ENCODE assay signal across 9 cellular contexts in the genomic region with DNA sequence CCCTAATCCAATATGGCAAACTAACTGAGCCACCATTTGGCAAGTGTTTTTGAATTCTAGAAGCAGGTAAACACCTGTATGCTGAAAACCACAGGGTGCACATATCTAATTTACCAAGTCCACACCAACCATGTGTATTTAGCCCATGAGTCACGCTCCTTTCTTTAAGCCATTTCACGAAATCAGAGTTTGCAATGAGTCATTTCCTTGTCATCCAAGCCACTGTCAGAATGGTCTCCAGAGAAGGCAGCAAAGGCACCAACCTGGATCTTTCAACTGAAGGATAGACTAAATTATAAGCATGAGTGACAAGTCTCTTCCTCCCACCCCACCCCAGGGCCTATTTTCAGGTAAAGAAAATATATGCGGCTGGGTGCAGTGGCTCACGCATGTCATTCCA.
A peak's percentile ranks its signal among the peaks of the same experiment; 100 is the strongest.
DNase-seq lines count a peak whose midpoint lies in the region; ATAC-seq and TF ChIP-seq lines count a peak whose summit lies in the region.
"Had no signal": no experiment of that assay in that cellular context is flagged by ENCODE, and none has a peak within 500 bp of the region (broad histone marks: within the 10 kb centered on the region; RNA-seq: fewer than 3 reads in every experiment).

No MANE protein-coding gene starts in this region.

- peak in 1 of 2 experiments; percentile 62; a peak in 1 of 4 replicates for TF ChIP-seq EP300 in SK-N-SH (IDR thresholded peaks at IDR 0.05; ENCODE audit: borderline replicate concordance in 1 of 2, low read depth in 1 of 2, low read length in 1 of 2)

- H3K27me3 ChIP-seq in SK-N-SH (ENCODE audit: insufficient read depth), result no peaks in the 10 kb centered on the region
- no peaks in the 10 kb centered on the region for H3K27me3 ChIP-seq in Peyer's patch

- H3K9me3 Mint-ChIP-seq in T-cell, result no peaks in the 10 kb centered on the region
- H3K9me3 Mint-ChIP-seq: nephron had no signal

- H3K4me1 ChIP-seq in SK-N-SH (ENCODE audit: control insufficient read depth in 1 of 2, insufficient read depth in 2 of 2, low read depth in 1 of 2, low read length in 1 of 2) (peaks cover 0 to 9% of the 10 kb centered on the region in 2 experiments; a peak in 1 of 4 replicates), Peyer's patch (no peaks in the 10 kb centered on the region)

- TF ChIP-seq CTCF in SK-N-SH (IDR thresholded peaks at IDR 0.05) (no peak), Peyer's patch (IDR thresholded peaks at IDR 0.05) (no peak)

- H3K9me2 ChIP-seq in SK-N-SH, result no peaks in the 10 kb centered on the region

- peaks cover 4% of the 10 kb centered on the region for H3K36me3 Mint-ChIP-seq in T-cell

- ATAC-seq in HG02763 (IDR thresholded peaks at IDR 0.05; ENCODE audit: unreplicated experiment), result no peak
- no peak for ATAC-seq in T-cell (replicated peaks in 1 of 4)

- CTCF ChIA-PET in SK-N-SH (lab: Yijun Ruan, JAX) (no interaction called here), T-cell (lab: Charles Lee) (no interaction called here)

- no peak for TF ChIP-seq RAD21 in SK-N-SH (IDR thresholded peaks at IDR 0.05; ENCODE audit: low read length)

- no peaks in the 10 kb centered on the region for H4K20me1 ChIP-seq in SK-N-SH (ENCODE audit: insufficient read depth)

- H3K4me2 ChIP-seq in SK-N-SH, result peak overlapping the region; percentile 24; the same call in 1 of the 2 replicates

- H3K4me3 Mint-ChIP-seq in T-cell, result no peak overlapping the region
- H3K4me3 Mint-ChIP-seq: nephron had no signal

- peaks cover 0 to 3% (median 0%) of the 10 kb centered on the region in 3 donors for H3K4me1 Mint-ChIP-seq in T-cell
- H3K4me1 Mint-ChIP-seq: nephron had no signal

- no peaks in the 10 kb centered on the region for H3K79me2 ChIP-seq in SK-N-SH (ENCODE audit: insufficient read depth)

- no peak for TF ChIP-seq POLR2A in Peyer's patch (IDR thresholded peaks at IDR 0.05)

- DNase-seq in Daoy (ENCODE audit: low read depth) (peak; percentile 93), HCEC 1CT (peak; percentile 87), SK-N-SH (no peak), iris pigment epithelial cell (ENCODE audit: low read depth) (peak; percentile 90), T-cell (no peak), NCI-H187 treated with DMSO at 0.1 percent for 48 hours (lab: John Stamatoyannopoulos, UW) (no peak), Peyer's patch (no peak)

- POLR2A ChIA-PET in SK-N-SH (lab: Yijun Ruan, JAX) (no interaction called here), T-cell (lab: Charles Lee) (no interaction called here)

- H3K27ac ChIP-seq in SK-N-SH (ENCODE audit: low read depth in 2 of 2, low read length in 1 of 2) (no peak overlapping the region), Peyer's patch (no peak overlapping the region)

- no peak overlapping the region for H3K27ac Mint-ChIP-seq in T-cell
- H3K27ac Mint-ChIP-seq: nephron had no signal

- no peak overlapping the region for H3K9ac ChIP-seq in SK-N-SH

- H3K9me3 ChIP-seq in SK-N-SH, result no peaks in the 10 kb centered on the region
- H3K9me3 ChIP-seq in Peyer's patch, result no peaks in the 10 kb centered on the region

- H3K4me3 ChIP-seq in SK-N-SH (ENCODE audit: low read depth in 2 of 2, low read length in 1 of 2), result no peak overlapping the region
- no peak overlapping the region for H3K4me3 ChIP-seq in Peyer's patch

- H2AFZ ChIP-seq in SK-N-SH (ENCODE audit: low read depth), result no peak overlapping the region

- H3K36me3 ChIP-seq in SK-N-SH (replicated peaks in 1 of 2; ENCODE audit: control insufficient read depth in 1 of 2, insufficient read depth in 2 of 2, low read length in 1 of 2) (no peaks in the 10 kb centered on the region), Peyer's patch (no peaks in the 10 kb centered on the region)

- peaks cover 4% of the 10 kb centered on the region for H3F3A ChIP-seq in SK-N-SH (replicated peaks; ENCODE audit: insufficient read depth)

- WGBS in SK-N-SH (ENCODE audit: low lambda C conversion rate), result 13% methylated on average over 4 of the region's 4 CpGs

- peaks cover 12 to 16% of the 10 kb centered on the region in 2 donors for H3K27me3 Mint-ChIP-seq in T-cell

TF ChIP-seq in SK-N-SH, 30 proteins besides CTCF, POLR2A, EP300 and RAD21 (continues in another document):
- TF ChIP-seq FOXM1 (IDR thresholded peaks at IDR 0.05; ENCODE audit: low read depth) (no peak), RFX5 (IDR thresholded peaks at IDR 0.05; ENCODE audit: low read length) (no peak), JUND (IDR thresholded peaks at IDR 0.05) (peak; percentile 94), GABPA (IDR thresholded peaks at IDR 0.05; ENCODE audit: low read depth) (no peak), GATA2 (CRISPR knock-in tag; IDR thresholded peaks at IDR 0.05) (no peak), FOSL2 (IDR thresholded peaks at IDR 0.05; ENCODE audit: borderline replicate concordance, low read depth) (peak; percentile 95), RXRA (IDR thresholded peaks at IDR 0.05; ENCODE audit: borderline replicate concordance, low read depth) (no peak), SIN3A (IDR thresholded peaks at IDR 0.05; ENCODE audit: borderline replicate concordance, low read depth, low read length) (no peak), YY1 (IDR thresholded peaks at IDR 0.05; ENCODE audit: low read depth) (no peak), EZH2phosphoT487 (IDR thresholded peaks at IDR 0.05; ENCODE audit: borderline replicate concordance, low read depth) (no peak), PBX3 (IDR thresholded peaks at IDR 0.05) (peak; percentile 79), FOXJ3 (CRISPR knock-in tag; IDR thresholded peaks at IDR 0.05) (no peak), MXI1 (IDR thresholded peaks at IDR 0.05; ENCODE audit: low read depth, low read length) (no peak), TCF12 (IDR thresholded peaks at IDR 0.05) (peak; percentile 71), TEAD4 (IDR thresholded peaks at IDR 0.05; ENCODE audit: borderline replicate concordance, insufficient read depth) (no peak), POLR2AphosphoS5 (IDR thresholded peaks at IDR 0.05; ENCODE audit: low read depth, low read length) (peak; percentile 18; the same call in 1 of the 2 replicates), USF2 (IDR thresholded peaks at IDR 0.05; ENCODE audit: borderline replicate concordance, low read depth, low read length) (no peak), NFIC (IDR thresholded peaks at IDR 0.05; ENCODE audit: borderline replicate concordance) (peak; percentile 36; the same call in 1 of the 2 replicates), NRF1 (IDR thresholded peaks at IDR 0.05; ENCODE audit: low read depth, low read length) (no peak), SMC3 (IDR thresholded peaks at IDR 0.05; ENCODE audit: low read depth, low read length) (no peak), MEF2A (IDR thresholded peaks at IDR 0.05; ENCODE audit: borderline replicate concordance, low read depth) (no peak), ELF1 (IDR thresholded peaks at IDR 0.05) (no peak), CHD2 (IDR thresholded peaks at IDR 0.05; ENCODE audit: low read length, partially characterized antibody) (no peak), TAF1 (IDR thresholded peaks at IDR 0.05; ENCODE audit: borderline replicate concordance, low read depth, low read length) (no peak), RCOR1 (IDR thresholded peaks at IDR 0.05; ENCODE audit: low read length) (no peak)
- TF ChIP-seq, protein P1, sequence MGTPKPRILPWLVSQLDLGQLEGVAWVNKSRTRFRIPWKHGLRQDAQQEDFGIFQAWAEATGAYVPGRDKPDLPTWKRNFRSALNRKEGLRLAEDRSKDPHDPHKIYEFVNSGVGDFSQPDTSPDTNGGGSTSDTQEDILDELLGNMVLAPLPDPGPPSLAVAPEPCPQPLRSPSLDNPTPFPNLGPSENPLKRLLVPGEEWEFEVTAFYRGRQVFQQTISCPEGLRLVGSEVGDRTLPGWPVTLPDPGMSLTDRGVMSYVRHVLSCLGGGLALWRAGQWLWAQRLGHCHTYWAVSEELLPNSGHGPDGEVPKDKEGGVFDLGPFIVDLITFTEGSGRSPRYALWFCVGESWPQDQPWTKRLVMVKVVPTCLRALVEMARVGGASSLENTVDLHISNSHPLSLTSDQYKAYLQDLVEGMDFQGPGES (IDR thresholded peaks at IDR 0.05; ENCODE audit: low read depth, low read length), result no peak
- TF ChIP-seq, protein P2, sequence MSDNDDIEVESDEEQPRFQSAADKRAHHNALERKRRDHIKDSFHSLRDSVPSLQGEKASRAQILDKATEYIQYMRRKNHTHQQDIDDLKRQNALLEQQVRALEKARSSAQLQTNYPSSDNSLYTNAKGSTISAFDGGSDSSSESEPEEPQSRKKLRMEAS (IDR thresholded peaks at IDR 0.05; ENCODE audit: low read depth), result peak; percentile 74
- TF ChIP-seq, protein P3, sequence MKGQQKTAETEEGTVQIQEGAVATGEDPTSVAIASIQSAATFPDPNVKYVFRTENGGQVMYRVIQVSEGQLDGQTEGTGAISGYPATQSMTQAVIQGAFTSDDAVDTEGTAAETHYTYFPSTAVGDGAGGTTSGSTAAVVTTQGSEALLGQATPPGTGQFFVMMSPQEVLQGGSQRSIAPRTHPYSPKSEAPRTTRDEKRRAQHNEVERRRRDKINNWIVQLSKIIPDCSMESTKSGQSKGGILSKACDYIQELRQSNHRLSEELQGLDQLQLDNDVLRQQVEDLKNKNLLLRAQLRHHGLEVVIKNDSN (IDR thresholded peaks at IDR 0.05; ENCODE audit: borderline replicate concordance, low read depth), result no peak

Comparison
In these comparisons a context has a peak if more than half of its experiments do, and no peak if none do; other contexts are left out.
1. DNase-seq: peak in Daoy (single experiment), HCEC 1CT (single experiment) and iris pigment epithelial cell (single experiment); none in SK-N-SH (single experiment), T-cell (0 of 34), NCI-H187 treated with DMSO at 0.1 percent for 48 hours (single experiment) and Peyer's patch (0 of 3).